In genomic region chr1:955439-955838, GRCh38 we compare ENCODE assay signal across 1 cellular context.
TF ChIP-seq lines count a peak whose summit lies in the region.

No MANE protein-coding gene starts in this region.

TF ChIP-seq in K562, 482 proteins besides CTCF, POLR2A, EP300 and RAD21:
- TF ChIP-seq C11orf30 (IDR thresholded peaks at IDR 0.05; ENCODE audit: low read depth) (no peak), RBFOX2 (IDR thresholded peaks at IDR 0.05; ENCODE audit: low read depth, low read length) (peak; percentile 19; the same call in 1 of the 2 replicates), FOXJ3 (CRISPR knock-in tag; IDR thresholded peaks at IDR 0.05) (no peak), STAT5A (IDR thresholded peaks at IDR 0.05; ENCODE audit: borderline replicate concordance, low read length) (no peak), SMAD4 (CRISPR knock-in tag; conservative IDR thresholded peaks at IDR 0.05) (no peak), ELF4 (CRISPR knock-in tag; IDR thresholded peaks at IDR 0.05) (no peak), TFE3 (CRISPR knock-in tag; IDR thresholded peaks at IDR 0.05) (no peak)
TF ChIP-seq in K562: peak in this region for 1.
